In the genomic region with DNA sequence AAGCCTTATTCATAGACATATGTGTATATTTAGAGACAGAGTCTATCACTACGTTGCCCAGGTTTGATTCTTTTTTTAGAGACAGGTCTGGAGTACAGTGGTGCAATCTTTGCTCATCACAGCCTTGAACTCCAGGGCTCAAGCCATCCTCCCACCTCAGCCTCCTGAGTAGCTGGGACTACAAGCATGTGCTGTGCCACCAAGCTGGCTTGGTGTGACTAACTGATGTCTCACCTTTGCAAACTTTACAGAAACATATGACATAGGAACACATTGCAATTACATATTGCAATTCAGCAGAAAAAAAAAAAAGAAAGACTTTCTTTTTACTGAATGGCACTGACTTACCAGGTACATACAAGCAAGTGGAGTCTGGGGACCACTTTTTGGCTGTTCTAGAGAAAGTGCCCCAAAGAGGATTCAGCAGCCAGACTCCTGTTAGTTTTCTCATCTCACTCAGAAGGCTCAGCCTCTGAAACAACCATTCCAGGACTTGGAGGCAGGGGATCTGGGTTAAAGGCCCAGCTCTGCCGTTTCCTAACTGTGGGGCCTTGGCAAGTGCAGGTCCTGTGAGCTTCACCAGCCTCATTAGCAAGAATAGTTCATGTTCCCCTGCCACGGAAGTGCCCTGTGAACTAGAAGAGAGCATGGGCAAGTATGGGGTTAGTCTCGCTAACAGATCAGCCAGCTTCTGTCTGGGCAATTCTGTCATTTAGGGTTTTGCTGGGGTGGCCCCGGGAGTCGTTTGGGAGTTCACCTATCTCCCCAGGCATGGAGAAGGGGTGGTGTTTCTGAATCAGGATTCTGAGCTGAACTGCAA, we compare ENCODE assay signal across 8 cellular contexts. TPM values are rescaled to one million over a fixed set of nuclear protein-coding genes. Genes with fewer than 3 reads are reported as not detected.
DNase-seq lines count a peak whose midpoint lies in the region; ATAC-seq and TF ChIP-seq lines count a peak whose summit lies in the region.

No MANE protein-coding gene starts in this region.

- H3K4me1 Mint-ChIP-seq in CD14-positive monocyte (peaks cover 49% of the 10 kb centered on the region), neural progenitor cell (peaks cover 44% of the 10 kb centered on the region)
- peaks cover 51% of the 10 kb centered on the region for H3K4me1 Mint-ChIP-seq in dendritic cell treated with granulocyte-macrophage colony-stimulating factor and Interleukin-4, amounts not matched to agents 40 ng/mL and 50 ng/mL, for 4 days (ENCODE audit: low read depth)

- H3K36me3 ChIP-seq in neural progenitor cell, result no peaks in the 10 kb centered on the region

- H3K27ac Mint-ChIP-seq in CD14-positive monocyte (peak overlapping the region in 6 of 7 donors; percentile 75 to 95 (median 92)), neural progenitor cell (peak overlapping the region; percentile 57)
- peak overlapping the region; percentile 75 for H3K27ac Mint-ChIP-seq in dendritic cell treated with granulocyte-macrophage colony-stimulating factor and Interleukin-4, amounts not matched to agents 40 ng/mL and 50 ng/mL, for 4 days

- DNase-seq in CD14-positive monocyte (ENCODE audit: low spot score) (no peak), NCI-H69 (lab: John Stamatoyannopoulos, UW) (peak; percentile 62), neural progenitor cell (ENCODE audit: low spot score) (no peak), NCI-H446 (lab: John Stamatoyannopoulos, UW) (no peak), GM13977 (ENCODE audit: low spot score) (no peak)

- peak overlapping the region; percentile 77 for H2AFZ ChIP-seq in neural progenitor cell (replicated peaks)

- intact Hi-C loops in CD14-positive monocyte (cut with micrococcal nuclease), result loop anchor here in 1 of 2 donors (1.0 to 5.0 kb wide), 2 partner anchors 274 to 351 kb away; a partner anchor contains a TSS
- intact Hi-C loops in dendritic cell treated with granulocyte-macrophage colony-stimulating factor and Interleukin-4, amounts not matched to agents 40 ng/mL and 50 ng/mL, for 4 days (cut with micrococcal nuclease), result no loop called here

- in situ Hi-C loops in GM13977 (cut with MboI; ENCODE audit: low pct_unique_long_range_greater_than_20kb, low sequenced_read_pairs, unreplicated experiment), result loop anchor here (25.0 kb wide), 1 partner anchor 481 kb away; a partner anchor contains a TSS

- ATAC-seq in GM18502 (IDR thresholded peaks at IDR 0.05; ENCODE audit: poor library complexity, unreplicated experiment) (no peak), HG02610 (IDR thresholded peaks at IDR 0.05; ENCODE audit: unreplicated experiment) (no peak)

- no peak overlapping the region for H3K9ac ChIP-seq in neural progenitor cell

- peak overlapping the region; percentile 51 for H3K4me3 ChIP-seq in neural progenitor cell

- peaks cover 1 to 6% (median 3%) of the 10 kb centered on the region in 3 donors for H3K27me3 Mint-ChIP-seq in CD14-positive monocyte (ENCODE audit: low read depth in 3 of 3)
- peaks cover 6% of the 10 kb centered on the region for H3K27me3 Mint-ChIP-seq in dendritic cell treated with granulocyte-macrophage colony-stimulating factor and Interleukin-4, amounts not matched to agents 40 ng/mL and 50 ng/mL, for 4 days
- peaks cover 18% of the 10 kb centered on the region for H3K27me3 Mint-ChIP-seq in neural progenitor cell (ENCODE audit: insufficient read depth, low read depth)

- H3K27me3 ChIP-seq in neural progenitor cell, result peaks cover 17% of the 10 kb centered on the region

- H3K4me1 ChIP-seq in neural progenitor cell, result peaks cover 19% of the 10 kb centered on the region

- peak overlapping the region; percentile 77 to 83 for H3K4me3 Mint-ChIP-seq in CD14-positive monocyte
- peak overlapping the region; percentile 64 for H3K4me3 Mint-ChIP-seq in dendritic cell treated with granulocyte-macrophage colony-stimulating factor and Interleukin-4, amounts not matched to agents 40 ng/mL and 50 ng/mL, for 4 days
- H3K4me3 Mint-ChIP-seq in neural progenitor cell, result peak overlapping the region; percentile 78

- H3K27ac ChIP-seq in neural progenitor cell, result no peak overlapping the region

- H3K4me2 ChIP-seq in neural progenitor cell, result peak overlapping the region; percentile 74

- no peaks in the 10 kb centered on the region for H3K79me2 ChIP-seq in neural progenitor cell (ENCODE audit: low read depth)

- TF ChIP-seq CTCF in CD14-positive monocyte (IDR thresholded peaks at IDR 0.05) (no peak), neural progenitor cell (IDR thresholded peaks at IDR 0.05) (no peak), GM13977 (IDR thresholded peaks at IDR 0.05; ENCODE audit: extremely low read depth, insufficient read depth, missing control alignments) (no peak)

- H3F3A ChIP-seq in neural progenitor cell (ENCODE audit: low read depth), result peaks cover 23% of the 10 kb centered on the region

- no peaks in the 10 kb centered on the region for H4K20me1 ChIP-seq in neural progenitor cell (ENCODE audit: low read depth)

- H3K36me3 Mint-ChIP-seq in CD14-positive monocyte, result no peaks in the 10 kb centered on the region
- no peaks in the 10 kb centered on the region for H3K36me3 Mint-ChIP-seq in dendritic cell treated with granulocyte-macrophage colony-stimulating factor and Interleukin-4, amounts not matched to agents 40 ng/mL and 50 ng/mL, for 4 days (ENCODE audit: low read depth)
- no peaks in the 10 kb centered on the region for H3K36me3 Mint-ChIP-seq in neural progenitor cell

- H3K9me3 Mint-ChIP-seq in CD14-positive monocyte (peaks cover 0 to 4% (median 0%) of the 10 kb centered on the region in 7 donors), neural progenitor cell (peaks cover 2% of the 10 kb centered on the region)
- H3K9me3 Mint-ChIP-seq in dendritic cell treated with granulocyte-macrophage colony-stimulating factor and Interleukin-4, amounts not matched to agents 40 ng/mL and 50 ng/mL, for 4 days, result no peaks in the 10 kb centered on the region

- H3K9me3 ChIP-seq in neural progenitor cell (ENCODE audit: low read depth), result no peaks in the 10 kb centered on the region

RNA-seq across cellular contexts. Expression of a gene that starts 11.2 kb away (rescaled TPM):
- polyA plus RNA-seq in CD14-positive monocyte, result 10 to 100 TPM; 36.0 to 69.7 TPM
- total RNA-seq in neural progenitor cell (ENCODE audit: low replicate concordance), result 0.19 and 0.40 TPM in 2 replicates
